ENCODE assay signal across 1 cellular context in the genomic region with DNA sequence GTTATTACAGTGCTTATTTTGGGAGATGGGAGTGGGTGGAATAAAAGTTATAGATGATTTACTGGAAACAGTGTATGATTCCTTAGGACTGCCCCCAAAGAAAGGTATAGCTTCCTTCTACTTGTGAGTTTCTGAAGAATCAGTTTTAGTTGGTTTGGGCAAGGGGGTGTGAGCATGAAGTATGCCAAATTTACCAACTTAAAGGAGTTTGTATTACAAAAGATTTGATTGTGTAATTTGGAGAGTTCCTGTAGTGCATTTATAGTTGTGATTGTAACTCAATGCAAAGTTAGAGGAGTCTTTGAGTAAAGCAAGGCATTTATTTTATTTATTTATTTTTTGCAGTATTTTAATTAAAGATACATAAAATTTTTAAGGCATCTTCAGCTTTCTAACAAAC.
TF ChIP-seq lines count a peak whose summit lies in the region.

No MANE protein-coding gene starts in this region.

TF ChIP-seq in GM23338, 12 proteins besides CTCF, POLR2A, EP300 and RAD21 (continued from another document):
- TF ChIP-seq, protein P1, sequence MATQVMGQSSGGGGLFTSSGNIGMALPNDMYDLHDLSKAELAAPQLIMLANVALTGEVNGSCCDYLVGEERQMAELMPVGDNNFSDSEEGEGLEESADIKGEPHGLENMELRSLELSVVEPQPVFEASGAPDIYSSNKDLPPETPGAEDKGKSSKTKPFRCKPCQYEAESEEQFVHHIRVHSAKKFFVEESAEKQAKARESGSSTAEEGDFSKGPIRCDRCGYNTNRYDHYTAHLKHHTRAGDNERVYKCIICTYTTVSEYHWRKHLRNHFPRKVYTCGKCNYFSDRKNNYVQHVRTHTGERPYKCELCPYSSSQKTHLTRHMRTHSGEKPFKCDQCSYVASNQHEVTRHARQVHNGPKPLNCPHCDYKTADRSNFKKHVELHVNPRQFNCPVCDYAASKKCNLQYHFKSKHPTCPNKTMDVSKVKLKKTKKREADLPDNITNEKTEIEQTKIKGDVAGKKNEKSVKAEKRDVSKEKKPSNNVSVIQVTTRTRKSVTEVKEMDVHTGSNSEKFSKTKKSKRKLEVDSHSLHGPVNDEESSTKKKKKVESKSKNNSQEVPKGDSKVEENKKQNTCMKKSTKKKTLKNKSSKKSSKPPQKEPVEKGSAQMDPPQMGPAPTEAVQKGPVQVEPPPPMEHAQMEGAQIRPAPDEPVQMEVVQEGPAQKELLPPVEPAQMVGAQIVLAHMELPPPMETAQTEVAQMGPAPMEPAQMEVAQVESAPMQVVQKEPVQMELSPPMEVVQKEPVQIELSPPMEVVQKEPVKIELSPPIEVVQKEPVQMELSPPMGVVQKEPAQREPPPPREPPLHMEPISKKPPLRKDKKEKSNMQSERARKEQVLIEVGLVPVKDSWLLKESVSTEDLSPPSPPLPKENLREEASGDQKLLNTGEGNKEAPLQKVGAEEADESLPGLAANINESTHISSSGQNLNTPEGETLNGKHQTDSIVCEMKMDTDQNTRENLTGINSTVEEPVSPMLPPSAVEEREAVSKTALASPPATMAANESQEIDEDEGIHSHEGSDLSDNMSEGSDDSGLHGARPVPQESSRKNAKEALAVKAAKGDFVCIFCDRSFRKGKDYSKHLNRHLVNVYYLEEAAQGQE (IDR thresholded peaks at IDR 0.05; ENCODE audit: unreplicated experiment), result no peak
- TF ChIP-seq ZNF331 (CRISPR knock-in tag; IDR thresholded peaks at IDR 0.05; ENCODE audit: low read depth) (no peak), NANOG (IDR thresholded peaks at IDR 0.05; ENCODE audit: borderline replicate concordance) (no peak)
